21 cellular contexts compared by ENCODE assay signal in genomic region chr6:96886519-96886918, GRCh38. TPM values are rescaled to one million over a fixed set of nuclear protein-coding genes. Genes with fewer than 3 reads are reported as not detected.
A peak's percentile ranks its signal among the peaks of the same experiment; 100 is the strongest.
DNase-seq lines count a peak whose midpoint lies in the region; ATAC-seq, FAIRE-seq and TF ChIP-seq lines count a peak whose summit lies in the region.
"Had no signal": no experiment of that assay in that cellular context is flagged by ENCODE, and none has a peak within 500 bp of the region (broad histone marks: within the 10 kb centered on the region; RNA-seq: fewer than 3 reads in every experiment).

No MANE protein-coding gene starts in this region.

- H3K9me3 ChIP-seq in HepG2 (ENCODE audit: low read length), result no peaks in the 10 kb centered on the region
- H3K9me3 ChIP-seq in right lobe of liver, result no peaks in the 10 kb centered on the region
- no peaks in the 10 kb centered on the region for H3K9me3 ChIP-seq in MM.1S (replicated peaks; ENCODE audit: insufficient read depth, low read length)
- H3K9me3 ChIP-seq: A549; BLaER1 treated with 17β-estradiol and CSF1 and Interleukin-3, amounts not matched to agents 10 nM and 100 nM; Caco-2 had no signal

- DNase-seq in HepG2 (ENCODE audit: low spot score) (no peak), right lobe of liver (no peak), MM.1S (no peak)
- DNase-seq: AML-193; Caco-2; Calu3; CD4-positive, alpha-beta T cell; CD8-positive, alpha-beta T cell; DMS79 treated with DMSO at 0.1 percent for 48 hours; GF-D8 had no signal

- no peak overlapping the region for H3K4me3 ChIP-seq in HepG2 (replicated peaks in 1 of 3; ENCODE audit: insufficient read depth in 1 of 3, low read depth in 2 of 3, low read length in 3 of 3)
- H3K4me3 ChIP-seq in right lobe of liver, result no peak overlapping the region
- H3K4me3 ChIP-seq in MM.1S (ENCODE audit: low read length), result no peak overlapping the region
- H3K4me3 ChIP-seq: A549; BLaER1 treated with 17β-estradiol and CSF1 and Interleukin-3, amounts not matched to agents 10 nM and 100 nM had no signal

- H3K4me1 ChIP-seq in HepG2 (ENCODE audit: insufficient read depth, low read length) (peaks cover 10% of the 10 kb centered on the region; the same call in 1 of the 2 replicates), right lobe of liver (no peaks in the 10 kb centered on the region), MM.1S (ENCODE audit: low read length) (peaks cover 15% of the 10 kb centered on the region)
- H3K4me1 ChIP-seq: A549, Caco-2 had no signal

- peaks cover 11% of the 10 kb centered on the region; the same call in 1 of the 2 replicates for H3F3A ChIP-seq in MM.1S (ENCODE audit: insufficient read depth, low read length)

- no peaks in the 10 kb centered on the region for H3K27me3 ChIP-seq in HepG2 (ENCODE audit: control insufficient read depth in 1 of 2, insufficient read depth in 2 of 2, low read length in 2 of 2)
- H3K27me3 ChIP-seq in right lobe of liver, result no peaks in the 10 kb centered on the region
- no peaks in the 10 kb centered on the region for H3K27me3 ChIP-seq in MM.1S (replicated peaks; ENCODE audit: insufficient read depth, low read length)
- H3K27me3 ChIP-seq: BLaER1 treated with 17β-estradiol and CSF1 and Interleukin-3, amounts not matched to agents 10 nM and 100 nM had no signal

- POLR2A ChIA-PET in HepG2 (lab: Yijun Ruan, JAX), result no interaction called here

- H3K36me3 ChIP-seq in HepG2 (replicated peaks in 1 of 2; ENCODE audit: control insufficient read depth in 1 of 2, insufficient read depth in 2 of 2, low read length in 2 of 2) (peaks cover 0 to 10% of the 10 kb centered on the region in 2 experiments; a peak in 2 of 5 replicates), right lobe of liver (peaks cover 0 to 16% (median 1%) of the 10 kb centered on the region in 4 donors), MM.1S (replicated peaks; ENCODE audit: insufficient read depth, low read length) (peaks cover 9% of the 10 kb centered on the region; the same call in 1 of the 2 replicates)

- no peak overlapping the region for H3K9ac ChIP-seq in HepG2 (ENCODE audit: insufficient read depth, low read depth, low read length)
- peak overlapping the region; percentile 48; the same call in 1 of the 2 replicates for H3K9ac ChIP-seq in MM.1S (ENCODE audit: low read length)
- H3K9ac ChIP-seq: BLaER1 treated with 17β-estradiol and CSF1 and Interleukin-3, amounts not matched to agents 10 nM and 100 nM had no signal

- in situ Hi-C loops in HepG2 (cut with HindIII; ENCODE audit: extremely low pct_ligation_motif_present, low pct_unique_long_range_greater_than_20kb), result no loop called here

- TF ChIP-seq POLR2A in HepG2 (IDR thresholded peaks at IDR 0.05; ENCODE audit: insufficient read depth in 1 of 2, low read depth in 2 of 2, low read length in 2 of 2) (no peak), right lobe of liver (IDR thresholded peaks at IDR 0.05) (no peak)

- no peaks in the 10 kb centered on the region for H3K9me2 ChIP-seq in MM.1S (replicated peaks; ENCODE audit: insufficient read depth, low read length)

- TF ChIP-seq EP300 in HepG2 (IDR thresholded peaks at IDR 0.05; ENCODE audit: low read depth in 2 of 2, low read length in 2 of 2), result no peak
- no peak for TF ChIP-seq EP300 in HepG2 (CRISPR knock-in tag; IDR thresholded peaks at IDR 0.05; ENCODE audit: borderline replicate concordance)

- no peak overlapping the region for H2AFZ ChIP-seq in HepG2 (ENCODE audit: low read length)
- no peak overlapping the region for H2AFZ ChIP-seq in MM.1S (ENCODE audit: low read length)

- no peak overlapping the region for H3K4me2 ChIP-seq in HepG2 (ENCODE audit: low read depth, low read length)
- peak overlapping the region; percentile 65; the same call in 1 of the 2 replicates for H3K4me2 ChIP-seq in MM.1S (ENCODE audit: low read depth, low read length)
- H3K4me2 ChIP-seq: A549 had no signal

- no TSS peak for BruUV-seq in HepG2 (replicated peaks; lab: Mats Ljungman, UMichigan)

- FAIRE-seq in HepG2 (lab: Jason Lieb, UNC), result no peak
- FAIRE-seq: A549, D721Med, G401.6, GM12891, GM19239 had no signal

- no peaks in the 10 kb centered on the region for H3K79me2 ChIP-seq in HepG2 (ENCODE audit: insufficient read depth, low read length)
- H3K79me2 ChIP-seq in MM.1S (ENCODE audit: low read length), result no peaks in the 10 kb centered on the region

- no peak for TF ChIP-seq RAD21 in HepG2 (CRISPR knock-in tag; IDR thresholded peaks at IDR 0.05)

- 10% methylated on average over 1 of the region's 1 CpG for WGBS in HepG2 (ENCODE audit: low lambda C conversion rate)
- 81% methylated on average over 1 of the region's 1 CpG for WGBS in right lobe of liver (ENCODE audit: insufficient coverage, low coverage, low lambda C conversion rate, missing lambda C conversion rate)

- H4K20me1 ChIP-seq in HepG2 (ENCODE audit: insufficient read depth, low read length) (no peaks in the 10 kb centered on the region), MM.1S (ENCODE audit: insufficient read depth, low read length) (no peaks in the 10 kb centered on the region)

- no peak for ATAC-seq in HepG2
- ATAC-seq in right lobe of liver, result no peak
- ATAC-seq in HG02642 (IDR thresholded peaks at IDR 0.05; ENCODE audit: poor library complexity, unreplicated experiment), result no peak
- no peak for ATAC-seq in GM19455 (IDR thresholded peaks at IDR 0.05; ENCODE audit: unreplicated experiment)
- ATAC-seq: A549; CD8-positive, alpha-beta T cell had no signal

- H3K27ac ChIP-seq in HepG2 (ENCODE audit: extremely low read length, insufficient read depth, low read length), result no peak overlapping the region
- H3K27ac ChIP-seq in right lobe of liver, result no peak overlapping the region
- no peak overlapping the region for H3K27ac ChIP-seq in MM.1S (ENCODE audit: low read length)
- H3K27ac ChIP-seq: 22Rv1; A549; BLaER1 treated with 17β-estradiol and CSF1 and Interleukin-3, amounts not matched to agents 10 nM and 100 nM; C4-2B had no signal

- intact Hi-C loops in HepG2 (cut with micrococcal nuclease; ENCODE audit: unreplicated experiment) (no loop called here), right lobe of liver (cut with DNase I) (no loop called here)

- TF ChIP-seq CTCF in HepG2 (CRISPR knock-in tag; IDR thresholded peaks at IDR 0.05), result no peak
- TF ChIP-seq CTCF in right lobe of liver (IDR thresholded peaks at IDR 0.05), result no peak
- TF ChIP-seq CTCF in MM.1S (IDR thresholded peaks at IDR 0.05; ENCODE audit: low read length), result no peak

- CTCF ChIA-PET in HepG2 (lab: Yijun Ruan, JAX; ENCODE audit: low intra/inter-chr PET ratio, low total read pairs), result no interaction called here

RNA-seq across cellular contexts. Expression of gene NDUFAF4, which starts 11.2 kb away (rescaled TPM):
- 59.7 and 89.4 TPM in 2 replicates for total RNA-seq in HepG2 (2016; rRNA removed; fragmentation: Illumina TruSeq; extraction: Trizol)
- total RNA-seq in HepG2 (2016; cell fraction: cytosol; rRNA removed; fragmentation: Illumina TruSeq; extraction: Trizol; ENCODE audit: low read depth), result 20.0 and 20.1 TPM in 2 replicates
- total RNA-seq in HepG2 (2016; cell fraction: insoluble cytoplasmic fraction; rRNA removed; fragmentation: Illumina TruSeq; extraction: Trizol), result 63.6 and 98.2 TPM in 2 replicates
- 23.7 and 25.5 TPM in 2 replicates for total RNA-seq in HepG2 (2016; cell fraction: membrane; rRNA removed; fragmentation: Illumina TruSeq; extraction: Trizol)
- total RNA-seq in HepG2 (2016; cell fraction: nucleus; rRNA removed; fragmentation: Illumina TruSeq; extraction: Trizol), result 21.7 and 23.2 TPM in 2 replicates
- polyA plus RNA-seq in HepG2 (2011; rRNA removed), result 30.0 and 41.3 TPM in 2 replicates
- 13.5 and 19.6 TPM in 2 replicates for polyA plus RNA-seq in HepG2 (2011; cell fraction: cytosol; rRNA removed)
- 4.4 and 7.4 TPM in 2 replicates for polyA plus RNA-seq in HepG2 (2011; cell fraction: nucleus; rRNA removed)
- 48.2 and 50.6 TPM in 2 replicates for polyA plus RNA-seq in HepG2 (2012)
- polyA plus RNA-seq in HepG2 (2016; cell fraction: cytosol; fragmentation: Illumina TruSeq; extraction: Trizol; ENCODE audit: low read depth), result 23.4 and 29.7 TPM in 2 replicates
- polyA plus RNA-seq in HepG2 (2016; cell fraction: insoluble cytoplasmic fraction; fragmentation: Illumina TruSeq; extraction: Trizol; ENCODE audit: low read depth), result 116 and 118 TPM in 2 replicates
- 22.4 and 23.6 TPM in 2 replicates for polyA plus RNA-seq in HepG2 (2016; cell fraction: membrane; fragmentation: Illumina TruSeq; extraction: Trizol; ENCODE audit: low read depth)
- polyA plus RNA-seq in HepG2 (2016; cell fraction: nucleus; fragmentation: Illumina TruSeq; extraction: Trizol; ENCODE audit: insufficient read depth, low read depth), result 48.8 and 51.9 TPM in 2 replicates
- 10.1 and 29.0 TPM in 2 replicates for polyA minus RNA-seq in HepG2 (2011; rRNA and poly(A)+ RNA removed; ENCODE audit: low replicate concordance)
- polyA minus RNA-seq in HepG2 (2011; cell fraction: cytosol; rRNA and poly(A)+ RNA removed), result 10.1 and 13.1 TPM in 2 replicates
- polyA minus RNA-seq in HepG2 (2011; cell fraction: nucleus; rRNA and poly(A)+ RNA removed), result 5.0 and 6.2 TPM in 2 replicates
- 10 to 100 TPM; 16.0 to 32.8 (median 27.1) TPM for total RNA-seq in right lobe of liver

RNA-seq across cellular contexts. Expression of gene KLHL32, which starts 38.0 kb away (rescaled TPM):
- 0.08 and 0.11 TPM in 2 replicates for total RNA-seq in HepG2 (2016; rRNA removed; fragmentation: Illumina TruSeq; extraction: Trizol)
- not detected in 2 replicates for total RNA-seq in HepG2 (2016; cell fraction: cytosol; rRNA removed; fragmentation: Illumina TruSeq; extraction: Trizol; ENCODE audit: low read depth)
- 0.07 and 0.22 TPM in 2 replicates for total RNA-seq in HepG2 (2016; cell fraction: insoluble cytoplasmic fraction; rRNA removed; fragmentation: Illumina TruSeq; extraction: Trizol)
- not detected in 2 replicates for total RNA-seq in HepG2 (2016; cell fraction: membrane; rRNA removed; fragmentation: Illumina TruSeq; extraction: Trizol)
- 0.38 and 0.40 TPM in 2 replicates for total RNA-seq in HepG2 (2016; cell fraction: nucleus; rRNA removed; fragmentation: Illumina TruSeq; extraction: Trizol)
- polyA plus RNA-seq in HepG2 (2011; rRNA removed), result 0.34 and 0.35 TPM in 2 replicates
- polyA plus RNA-seq in HepG2 (2011; cell fraction: cytosol; rRNA removed), result 0.23 and 0.31 TPM in 2 replicates
- polyA plus RNA-seq in HepG2 (2011; cell fraction: nucleus; rRNA removed), result 0.23 and 0.47 TPM in 2 replicates
- polyA plus RNA-seq in HepG2 (2012), result 0.23 and 0.24 TPM in 2 replicates
- 0.08 TPM in 1 of 2 replicates, not detected in the other for polyA plus RNA-seq in HepG2 (2016; cell fraction: cytosol; fragmentation: Illumina TruSeq; extraction: Trizol; ENCODE audit: low read depth)
- 0.14 TPM in 1 of 2 replicates, not detected in the other for polyA plus RNA-seq in HepG2 (2016; cell fraction: insoluble cytoplasmic fraction; fragmentation: Illumina TruSeq; extraction: Trizol; ENCODE audit: low read depth)
- polyA plus RNA-seq in HepG2 (2016; cell fraction: membrane; fragmentation: Illumina TruSeq; extraction: Trizol; ENCODE audit: low read depth), result 0.07 TPM in 1 of 2 replicates, not detected in the other
- polyA plus RNA-seq in HepG2 (2016; cell fraction: nucleus; fragmentation: Illumina TruSeq; extraction: Trizol; ENCODE audit: insufficient read depth, low read depth), result 0.27 and 0.34 TPM in 2 replicates
- polyA minus RNA-seq in HepG2 (2011; rRNA and poly(A)+ RNA removed; ENCODE audit: low replicate concordance), result 1.3 TPM in 1 of 2 replicates, not detected in the other
- polyA minus RNA-seq in HepG2 (2011; cell fraction: cytosol; rRNA and poly(A)+ RNA removed), result 0.20 and 0.26 TPM in 2 replicates
- polyA minus RNA-seq in HepG2 (2011; cell fraction: nucleus; rRNA and poly(A)+ RNA removed), result 0.90 and 0.99 TPM in 2 replicates
- 1 to 10 TPM in 2 of 6 experiments, under 1 TPM in 4; 0.58 to 1.2 (median 0.71) TPM for total RNA-seq in right lobe of liver
- total RNA-seq: A172 had no signal

RNA-seq across cellular contexts. Expression of gene GPR63, which starts 49.2 kb away (rescaled TPM):
- total RNA-seq in HepG2 (2016; rRNA removed; fragmentation: Illumina TruSeq; extraction: Trizol) (0.02 and 0.03 TPM in 2 replicates), right lobe of liver (under 1 TPM in 4 of 6 experiments, not detected in 2; 0.02 to 0.16 (median 0.07) TPM)
- total RNA-seq in HepG2 (2016; cell fraction: cytosol; rRNA removed; fragmentation: Illumina TruSeq; extraction: Trizol; ENCODE audit: low read depth), result not detected in 2 replicates
- total RNA-seq in HepG2 (2016; cell fraction: insoluble cytoplasmic fraction; rRNA removed; fragmentation: Illumina TruSeq; extraction: Trizol), result 0.02 and 0.03 TPM in 2 replicates
- total RNA-seq in HepG2 (2016; cell fraction: membrane; rRNA removed; fragmentation: Illumina TruSeq; extraction: Trizol), result 0.03 TPM in 1 of 2 replicates, not detected in the other
- total RNA-seq in HepG2 (2016; cell fraction: nucleus; rRNA removed; fragmentation: Illumina TruSeq; extraction: Trizol), result 0.06 TPM in 1 of 2 replicates, not detected in the other
- 0.01 TPM in 2 replicates for polyA plus RNA-seq in HepG2 (2011; rRNA removed)
- not detected in 2 replicates for polyA plus RNA-seq in HepG2 (2011; cell fraction: cytosol; rRNA removed)
- polyA plus RNA-seq in HepG2 (2011; cell fraction: nucleus; rRNA removed), result not detected in 2 replicates
- polyA plus RNA-seq in HepG2 (2012), result not detected in 2 replicates
- not detected in 2 replicates for polyA plus RNA-seq in HepG2 (2016; cell fraction: cytosol; fragmentation: Illumina TruSeq; extraction: Trizol; ENCODE audit: low read depth)
- not detected in 2 replicates for polyA plus RNA-seq in HepG2 (2016; cell fraction: insoluble cytoplasmic fraction; fragmentation: Illumina TruSeq; extraction: Trizol; ENCODE audit: low read depth)
- 0.02 and 0.03 TPM in 2 replicates for polyA plus RNA-seq in HepG2 (2016; cell fraction: membrane; fragmentation: Illumina TruSeq; extraction: Trizol; ENCODE audit: low read depth)
- polyA plus RNA-seq in HepG2 (2016; cell fraction: nucleus; fragmentation: Illumina TruSeq; extraction: Trizol; ENCODE audit: insufficient read depth, low read depth), result not detected in 2 replicates
- 0.33 TPM in 1 of 2 replicates, not detected in the other for polyA minus RNA-seq in HepG2 (2011; rRNA and poly(A)+ RNA removed; ENCODE audit: low replicate concordance)
- not detected in 2 replicates for polyA minus RNA-seq in HepG2 (2011; cell fraction: cytosol; rRNA and poly(A)+ RNA removed)
- not detected in 2 replicates for polyA minus RNA-seq in HepG2 (2011; cell fraction: nucleus; rRNA and poly(A)+ RNA removed)
- total RNA-seq: A172; CD8-positive, alpha-beta T cell had no signal
